8 cellular contexts compared by ENCODE assay signal in the genomic region with DNA sequence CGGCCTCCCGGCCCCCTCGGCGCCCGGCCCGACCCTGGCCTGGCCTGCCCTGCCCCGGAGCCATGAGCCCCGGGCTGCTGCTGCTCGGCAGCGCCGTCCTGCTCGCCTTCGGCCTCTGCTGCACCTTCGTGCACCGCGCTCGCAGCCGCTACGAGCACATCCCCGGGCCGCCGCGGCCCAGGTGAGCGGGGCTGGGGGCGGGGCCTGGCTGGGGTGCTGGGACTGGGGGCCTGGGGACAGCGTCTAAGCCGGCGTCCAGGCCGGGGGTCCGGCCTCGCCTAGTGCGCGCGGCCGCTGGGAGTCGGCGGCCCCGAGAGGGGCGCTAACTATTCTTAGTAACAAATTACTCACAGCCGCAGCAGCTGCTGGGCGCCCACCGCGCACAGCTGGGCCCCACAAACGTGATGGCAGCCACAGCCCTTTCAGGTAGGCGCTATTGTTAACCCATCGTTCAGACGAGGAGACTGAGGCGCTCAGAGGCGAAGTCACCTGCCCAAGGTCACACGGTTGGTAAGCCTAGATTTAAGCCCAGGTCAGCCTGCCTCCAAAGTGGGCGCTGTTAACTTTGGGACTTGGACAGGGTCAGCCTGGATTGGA. TPM values are rescaled to one million over a fixed set of nuclear protein-coding genes. Genes with fewer than 3 reads are reported as not detected.
DNase-seq lines count a peak whose midpoint lies in the region; ATAC-seq and TF ChIP-seq lines count a peak whose summit lies in the region.

No MANE protein-coding gene starts in this region.

- no peak overlapping the region for H3K27ac ChIP-seq in CD4-positive, CD25-positive, alpha-beta regulatory T cell (ENCODE audit: insufficient read depth, low read length, poor library complexity, severe bottlenecking)
- H3K27ac ChIP-seq in HUES64 (ENCODE audit: low read depth, low read length) (no peak overlapping the region), endodermal cell (ENCODE audit: low read depth, low read length) (no peak overlapping the region)

- H3K27ac Mint-ChIP-seq in CD4-positive, CD25-positive, alpha-beta regulatory T cell = no peak overlapping the region
- no peak overlapping the region for H3K27ac Mint-ChIP-seq in endodermal cell

- no peak overlapping the region for H3K4me3 Mint-ChIP-seq in CD4-positive, CD25-positive, alpha-beta regulatory T cell
- H3K4me3 Mint-ChIP-seq in endodermal cell = peak overlapping the region; percentile 34

- H3K36me3 Mint-ChIP-seq in CD4-positive, CD25-positive, alpha-beta regulatory T cell = no peaks in the 10 kb centered on the region
- H3K36me3 Mint-ChIP-seq in endodermal cell (ENCODE audit: low read depth) = no peaks in the 10 kb centered on the region

- peaks cover 25% of the 10 kb centered on the region for H3K4me1 ChIP-seq in CD4-positive, CD25-positive, alpha-beta regulatory T cell (ENCODE audit: control insufficient read depth, insufficient read depth, low read length, poor library complexity, severe bottlenecking)
- peaks cover 4% of the 10 kb centered on the region; the same call in 1 of the 2 replicates for H3K4me1 ChIP-seq in HUES64 (ENCODE audit: insufficient read depth, low read length)
- H3K4me1 ChIP-seq in endodermal cell (ENCODE audit: control insufficient read depth, insufficient read depth, low read length) = peaks cover 3% of the 10 kb centered on the region

- H3K9ac ChIP-seq in HUES64 (ENCODE audit: low read depth, low read length) (no peak overlapping the region), endodermal cell (ENCODE audit: extremely low read depth, low read length, poor library complexity, severe bottlenecking) (peak overlapping the region; percentile 17)

- 2% methylated on average over 51 of the region's 51 CpGs for WGBS in HUES64
- 4 to 21% methylated on average over 6 to 51 of the region's 51 CpGs for WGBS in endodermal cell (ENCODE audit: insufficient coverage in 1 of 2, insufficient read length in 1 of 2), 2 experiments

- H3K4me1 Mint-ChIP-seq in CD4-positive, CD25-positive, alpha-beta regulatory T cell = peaks cover 2 to 26% (median 12%) of the 10 kb centered on the region in 4 donors
- H3K4me1 Mint-ChIP-seq in endodermal cell = peaks cover 4% of the 10 kb centered on the region

- peaks cover 0 to 5% (median 0%) of the 10 kb centered on the region in 7 donors for H3K9me3 Mint-ChIP-seq in CD4-positive, CD25-positive, alpha-beta regulatory T cell
- H3K9me3 Mint-ChIP-seq in endodermal cell = no peaks in the 10 kb centered on the region

- H3K27me3 ChIP-seq in CD4-positive, CD25-positive, alpha-beta regulatory T cell (ENCODE audit: control insufficient read depth, insufficient read depth, low read length) = peaks cover 3% of the 10 kb centered on the region
- H3K27me3 ChIP-seq in HUES64 (ENCODE audit: insufficient read depth, low read length) = no peaks in the 10 kb centered on the region; the same call in 1 of the 2 replicates
- peaks cover 22% of the 10 kb centered on the region for H3K27me3 ChIP-seq in endodermal cell (ENCODE audit: control insufficient read depth, insufficient read depth, low read length, poor library complexity, severe bottlenecking)

- no peak for TF ChIP-seq CTCF in endodermal cell (conservative IDR thresholded peaks at IDR 0.05)

- DNase-seq in CD4-positive, CD25-positive, alpha-beta regulatory T cell = no peak
- DNase-seq in endodermal cell = no peak
- DNase-seq in retina = peak; percentile 51
- no peak for DNase-seq in Kasumi-1 (lab: John Stamatoyannopoulos, UW)
- DNase-seq in medulla oblongata (ENCODE audit: extremely low spot score) = no peak
- no peak for DNase-seq in mesenteric fat pad (ENCODE audit: low spot score)

- peaks cover 26% of the 10 kb centered on the region for H3K27me3 Mint-ChIP-seq in CD4-positive, CD25-positive, alpha-beta regulatory T cell
- H3K27me3 Mint-ChIP-seq in endodermal cell (ENCODE audit: insufficient read depth) = peaks cover 25% of the 10 kb centered on the region

- no peaks in the 10 kb centered on the region for H3K36me3 ChIP-seq in CD4-positive, CD25-positive, alpha-beta regulatory T cell (ENCODE audit: control insufficient read depth, insufficient read depth, low read length)
- no peaks in the 10 kb centered on the region for H3K36me3 ChIP-seq in HUES64 (ENCODE audit: insufficient read depth, low read length)
- H3K36me3 ChIP-seq in endodermal cell (ENCODE audit: control insufficient read depth, insufficient read depth, low read length) = no peaks in the 10 kb centered on the region

- no peak overlapping the region for H3K4me3 ChIP-seq in CD4-positive, CD25-positive, alpha-beta regulatory T cell (ENCODE audit: low read depth, low read length)
- H3K4me3 ChIP-seq in HUES64 (ENCODE audit: low read length) (peak overlapping the region; percentile 68), endodermal cell (ENCODE audit: low read length) (peak overlapping the region; percentile 74)

- no peaks in the 10 kb centered on the region for H3K9me3 ChIP-seq in CD4-positive, CD25-positive, alpha-beta regulatory T cell (ENCODE audit: control insufficient read depth in 2 of 2, low read length in 2 of 2)
- H3K9me3 ChIP-seq in HUES64 (ENCODE audit: insufficient read depth, low read depth, low read length) (no peaks in the 10 kb centered on the region), endodermal cell (ENCODE audit: control insufficient read depth, low read length) (no peaks in the 10 kb centered on the region)

- peak; percentile 7 to 13 for ATAC-seq in CD4-positive, CD25-positive, alpha-beta regulatory T cell (ENCODE audit: low read depth in 2 of 2)
- peak; percentile 37 for ATAC-seq in GM19452 (IDR thresholded peaks at IDR 0.05; ENCODE audit: unreplicated experiment)

RNA-seq across cellular contexts. Expression of a gene that starts 0.4 kb away (rescaled TPM):
- total RNA-seq in CD4-positive, CD25-positive, alpha-beta regulatory T cell = not detected
- polyA plus RNA-seq in CD4-positive, CD25-positive, alpha-beta regulatory T cell = not detected
- 0.75 TPM for polyA plus RNA-seq in HUES64 (2013, experiment 1 of 2)
- 1.1 TPM for polyA plus RNA-seq in HUES64 (2013, experiment 2 of 2)
- under 1 TPM; 0.55 to 0.57 TPM for total RNA-seq in endodermal cell
- polyA plus RNA-seq in endodermal cell (2013, experiment 1 of 2) = 4.1 TPM
- polyA plus RNA-seq in endodermal cell (2013, experiment 2 of 2) = 4.8 TPM
- total RNA-seq in mesenteric fat pad = 3.1 TPM

RNA-seq across cellular contexts. Expression of a gene that starts 39.5 kb away (rescaled TPM):
- total RNA-seq in CD4-positive, CD25-positive, alpha-beta regulatory T cell = not detected
- polyA plus RNA-seq in CD4-positive, CD25-positive, alpha-beta regulatory T cell = under 1 TPM in 1 of 4 donors, not detected in 3; 0.23 TPM
- polyA plus RNA-seq in HUES64 (2013, experiment 1 of 2) = 1.7 TPM
- polyA plus RNA-seq in HUES64 (2013, experiment 2 of 2) = 1.8 TPM
- total RNA-seq in endodermal cell = 1 to 10 TPM; 3.0 to 3.4 TPM
- polyA plus RNA-seq in endodermal cell (2013, experiment 1 of 2) = 1.8 TPM
- 2.3 TPM for polyA plus RNA-seq in endodermal cell (2013, experiment 2 of 2)
- total RNA-seq in mesenteric fat pad = 3.8 TPM
